ENCODE assay signal across 8 cellular contexts in genomic region chr7:106736508-106737201, GRCh38.
DNase-seq lines count a peak whose midpoint lies in the region; ATAC-seq and TF ChIP-seq lines count a peak whose summit lies in the region.

No MANE protein-coding gene starts in this region.

- DNase-seq in Caki2 (ENCODE audit: low read depth) (peak; percentile 54), GM19240 (ENCODE audit: insufficient read length, low spot score) (peak; percentile 19), NOMO-1 (lab: John Stamatoyannopoulos, UW; ENCODE audit: unreplicated experiment in 2 of 2) (peak; percentile 41 to 52), globus pallidus (ENCODE audit: low spot score) (peak; percentile 21), sigmoid colon (no peak), UCSD-AML1 (lab: John Stamatoyannopoulos, UW; ENCODE audit: unreplicated experiment) (no peak)
- peak; percentile 4 for DNase-seq in activated T-helper 9 cell treated with anti-CD3 and anti-CD28 coated beads, Interleukin-2, amount 50 U/mL, for 16 hours (ENCODE audit: low read depth)

- WGBS in sigmoid colon, 2 donors = 47 to 49% methylated on average over 5 of the region's 5 CpGs

- no peaks in the 10 kb centered on the region for H3K9me3 ChIP-seq in sigmoid colon

- intact Hi-C loops in sigmoid colon (cut with DNase I) = loop anchor here (1.0 to 5.0 kb wide), 3 partner anchors 76 to 559 kb away; no protein-coding TSS in a partner anchor

- H3K36me3 ChIP-seq in sigmoid colon = no peaks in the 10 kb centered on the region

- TF ChIP-seq EP300 in sigmoid colon (IDR thresholded peaks at IDR 0.05) = no peak

- peak overlapping the region in 1 of 4 donors; percentile 14 for H3K4me3 ChIP-seq in sigmoid colon

- ATAC-seq in HG03432 (IDR thresholded peaks at IDR 0.05; ENCODE audit: unreplicated experiment) = peak; percentile 85

- in situ Hi-C loops in Caki2 (cut with HindIII; ENCODE audit: low pct_unique_long_range_greater_than_20kb, low sequenced_read_pairs) = no loop called here

- no peaks in the 10 kb centered on the region for H3K27me3 ChIP-seq in sigmoid colon

- H3K27ac ChIP-seq in sigmoid colon = no peak overlapping the region

- H3K4me1 ChIP-seq in sigmoid colon = peaks cover 0 to 7% (median 0%) of the 10 kb centered on the region in 4 donors

- TF ChIP-seq POLR2A in sigmoid colon (IDR thresholded peaks at IDR 0.05) = no peak

- TF ChIP-seq CTCF in sigmoid colon (IDR thresholded peaks at IDR 0.05) = peak in 3 of 4 experiments; percentile 52 to 60 (median 59)

Comparison
In these comparisons a context has a peak if more than half of its experiments do, and no peak if none do; other contexts are left out.
1. DNase-seq: peak in Caki2 (single experiment), GM19240 (single experiment), NOMO-1 (2 of 2), activated T-helper 9 cell treated with anti-CD3 and anti-CD28 coated beads, Interleukin-2, amount 50 U/mL, for 16 hours (single experiment) and globus pallidus (single experiment); none in sigmoid colon (single experiment) and UCSD-AML1 (single experiment).